In the genomic region with DNA sequence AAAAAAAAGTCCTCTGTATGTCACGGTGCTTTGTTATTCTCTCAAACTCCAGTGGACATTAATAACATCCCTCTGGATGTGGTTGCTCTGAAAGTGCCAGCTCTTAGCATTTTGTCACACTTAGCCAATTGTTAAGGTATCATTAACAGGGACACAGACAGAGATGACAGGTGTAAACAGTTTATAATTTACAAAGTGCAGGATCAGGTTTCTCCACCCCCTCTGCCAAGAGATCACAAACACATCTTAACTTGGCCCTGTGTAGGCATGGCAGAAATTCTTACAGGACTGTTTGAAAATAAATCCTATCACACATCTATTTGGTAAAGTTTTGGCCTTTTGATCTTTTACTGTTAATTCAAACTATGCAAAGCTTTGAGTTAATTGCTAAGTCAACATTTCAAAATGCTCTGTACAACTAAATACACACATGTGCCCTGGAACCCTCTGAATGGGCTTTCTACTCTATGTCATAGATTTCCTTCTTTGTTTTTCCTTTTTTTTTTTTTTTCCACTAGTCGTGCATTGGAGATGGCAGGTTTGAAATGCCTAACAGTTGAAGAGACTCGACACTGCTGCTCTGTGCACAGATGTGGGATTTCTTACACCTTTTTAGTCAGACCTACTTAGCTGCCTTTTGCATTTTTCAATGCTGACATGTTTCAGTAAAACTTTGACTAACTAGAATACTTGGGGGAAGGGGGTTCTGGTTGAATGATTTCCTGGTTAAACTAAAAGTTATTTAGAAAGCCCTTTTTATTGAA, we compare ENCODE assay signal across 1 cellular context.
TF ChIP-seq lines count a peak whose summit lies in the region.

No MANE protein-coding gene starts in this region.

TF ChIP-seq in HepG2, 621 proteins besides CTCF, POLR2A, EP300 and RAD21 (continued from another document and continues in another):
- TF ChIP-seq, protein P1, sequence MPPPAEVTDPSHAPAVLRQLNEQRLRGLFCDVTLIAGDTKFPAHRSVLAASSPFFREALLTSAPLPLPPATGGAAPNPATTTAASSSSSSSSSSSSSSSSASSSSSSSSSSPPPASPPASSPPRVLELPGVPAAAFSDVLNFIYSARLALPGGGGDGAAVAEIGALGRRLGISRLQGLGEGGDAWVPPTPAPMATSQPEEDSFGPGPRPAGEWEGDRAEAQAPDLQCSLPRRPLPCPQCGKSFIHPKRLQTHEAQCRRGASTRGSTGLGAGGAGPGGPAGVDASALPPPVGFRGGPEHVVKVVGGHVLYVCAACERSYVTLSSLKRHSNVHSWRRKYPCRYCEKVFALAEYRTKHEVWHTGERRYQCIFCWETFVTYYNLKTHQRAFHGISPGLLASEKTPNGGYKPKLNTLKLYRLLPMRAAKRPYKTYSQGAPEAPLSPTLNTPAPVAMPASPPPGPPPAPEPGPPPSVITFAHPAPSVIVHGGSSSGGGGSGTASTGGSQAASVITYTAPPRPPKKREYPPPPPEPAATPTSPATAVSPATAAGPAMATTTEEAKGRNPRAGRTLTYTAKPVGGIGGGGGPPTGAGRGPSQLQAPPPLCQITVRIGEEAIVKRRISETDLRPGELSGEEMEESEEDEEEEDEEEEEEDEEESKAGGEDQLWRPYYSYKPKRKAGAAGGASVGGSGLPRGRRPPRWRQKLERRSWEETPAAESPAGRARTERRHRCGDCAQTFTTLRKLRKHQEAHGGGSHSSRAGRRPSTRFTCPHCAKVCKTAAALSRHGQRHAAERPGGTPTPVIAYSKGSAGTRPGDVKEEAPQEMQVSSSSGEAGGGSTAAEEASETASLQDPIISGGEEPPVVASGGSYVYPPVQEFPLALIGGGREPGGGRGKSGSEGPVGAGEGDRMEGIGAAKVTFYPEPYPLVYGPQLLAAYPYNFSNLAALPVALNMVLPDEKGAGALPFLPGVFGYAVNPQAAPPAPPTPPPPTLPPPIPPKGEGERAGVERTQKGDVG (CRISPR knock-in tag; IDR thresholded peaks at IDR 0.05; ENCODE audit: borderline replicate concordance), result no peak
- TF ChIP-seq ZNF543 (CRISPR knock-in tag; IDR thresholded peaks at IDR 0.05), result 0 out of 2 replicates have a peak, but pooled peaks have one; percentile 23
- no peak for TF ChIP-seq CAMTA2 (CRISPR knock-in tag; IDR thresholded peaks at IDR 0.05; ENCODE audit: borderline replicate concordance)
- no peak for TF ChIP-seq ZBTB7A (CRISPR knock-in tag; IDR thresholded peaks at IDR 0.05)
- no peak for TF ChIP-seq RFX5 (IDR thresholded peaks at IDR 0.05; ENCODE audit: low read depth, low read length)
- TF ChIP-seq, protein P2, sequence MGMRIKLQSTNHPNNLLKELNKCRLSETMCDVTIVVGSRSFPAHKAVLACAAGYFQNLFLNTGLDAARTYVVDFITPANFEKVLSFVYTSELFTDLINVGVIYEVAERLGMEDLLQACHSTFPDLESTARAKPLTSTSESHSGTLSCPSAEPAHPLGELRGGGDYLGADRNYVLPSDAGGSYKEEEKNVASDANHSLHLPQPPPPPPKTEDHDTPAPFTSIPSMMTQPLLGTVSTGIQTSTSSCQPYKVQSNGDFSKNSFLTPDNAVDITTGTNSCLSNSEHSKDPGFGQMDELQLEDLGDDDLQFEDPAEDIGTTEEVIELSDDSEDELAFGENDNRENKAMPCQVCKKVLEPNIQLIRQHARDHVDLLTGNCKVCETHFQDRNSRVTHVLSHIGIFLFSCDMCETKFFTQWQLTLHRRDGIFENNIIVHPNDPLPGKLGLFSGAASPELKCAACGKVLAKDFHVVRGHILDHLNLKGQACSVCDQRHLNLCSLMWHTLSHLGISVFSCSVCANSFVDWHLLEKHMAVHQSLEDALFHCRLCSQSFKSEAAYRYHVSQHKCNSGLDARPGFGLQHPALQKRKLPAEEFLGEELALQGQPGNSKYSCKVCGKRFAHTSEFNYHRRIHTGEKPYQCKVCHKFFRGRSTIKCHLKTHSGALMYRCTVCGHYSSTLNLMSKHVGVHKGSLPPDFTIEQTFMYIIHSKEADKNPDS (CRISPR knock-in tag; IDR thresholded peaks at IDR 0.05), result no peak
- TF ChIP-seq NR2C2 (CRISPR knock-in tag; IDR thresholded peaks at IDR 0.05; ENCODE audit: borderline replicate concordance), result peak; percentile 41; the same call in 1 of the 2 replicates
- TF ChIP-seq ZNF160 (CRISPR knock-in tag; IDR thresholded peaks at IDR 0.05), result no peak; the same call in 1 of the 2 replicates
- TF ChIP-seq MXD4 (CRISPR knock-in tag; IDR thresholded peaks at IDR 0.05), result peak; percentile 47; the same call in 1 of the 2 replicates
- no peak for TF ChIP-seq ZNF7 (CRISPR knock-in tag; IDR thresholded peaks at IDR 0.05)
- TF ChIP-seq SRY (CRISPR knock-in tag; IDR thresholded peaks at IDR 0.05), result no peak
- no peak for TF ChIP-seq ZNF572 (CRISPR knock-in tag; IDR thresholded peaks at IDR 0.05)
- no peak for TF ChIP-seq ZSCAN25 (CRISPR knock-in tag; IDR thresholded peaks at IDR 0.05)
- no peak for TF ChIP-seq ZMAT5 (CRISPR knock-in tag; IDR thresholded peaks at IDR 0.05; ENCODE audit: borderline replicate concordance, low read depth)
- no peak for TF ChIP-seq ZNF142 (CRISPR knock-in tag; IDR thresholded peaks at IDR 0.05)
- TF ChIP-seq, protein P3, sequence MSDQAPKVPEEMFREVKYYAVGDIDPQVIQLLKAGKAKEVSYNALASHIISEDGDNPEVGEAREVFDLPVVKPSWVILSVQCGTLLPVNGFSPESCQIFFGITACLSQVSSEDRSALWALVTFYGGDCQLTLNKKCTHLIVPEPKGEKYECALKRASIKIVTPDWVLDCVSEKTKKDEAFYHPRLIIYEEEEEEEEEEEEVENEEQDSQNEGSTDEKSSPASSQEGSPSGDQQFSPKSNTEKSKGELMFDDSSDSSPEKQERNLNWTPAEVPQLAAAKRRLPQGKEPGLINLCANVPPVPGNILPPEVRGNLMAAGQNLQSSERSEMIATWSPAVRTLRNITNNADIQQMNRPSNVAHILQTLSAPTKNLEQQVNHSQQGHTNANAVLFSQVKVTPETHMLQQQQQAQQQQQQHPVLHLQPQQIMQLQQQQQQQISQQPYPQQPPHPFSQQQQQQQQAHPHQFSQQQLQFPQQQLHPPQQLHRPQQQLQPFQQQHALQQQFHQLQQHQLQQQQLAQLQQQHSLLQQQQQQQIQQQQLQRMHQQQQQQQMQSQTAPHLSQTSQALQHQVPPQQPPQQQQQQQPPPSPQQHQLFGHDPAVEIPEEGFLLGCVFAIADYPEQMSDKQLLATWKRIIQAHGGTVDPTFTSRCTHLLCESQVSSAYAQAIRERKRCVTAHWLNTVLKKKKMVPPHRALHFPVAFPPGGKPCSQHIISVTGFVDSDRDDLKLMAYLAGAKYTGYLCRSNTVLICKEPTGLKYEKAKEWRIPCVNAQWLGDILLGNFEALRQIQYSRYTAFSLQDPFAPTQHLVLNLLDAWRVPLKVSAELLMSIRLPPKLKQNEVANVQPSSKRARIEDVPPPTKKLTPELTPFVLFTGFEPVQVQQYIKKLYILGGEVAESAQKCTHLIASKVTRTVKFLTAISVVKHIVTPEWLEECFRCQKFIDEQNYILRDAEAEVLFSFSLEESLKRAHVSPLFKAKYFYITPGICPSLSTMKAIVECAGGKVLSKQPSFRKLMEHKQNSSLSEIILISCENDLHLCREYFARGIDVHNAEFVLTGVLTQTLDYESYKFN (CRISPR knock-in tag; conservative IDR thresholded peaks at IDR 0.05), result peak; percentile 93
- TF ChIP-seq KDM4B (CRISPR knock-in tag; IDR thresholded peaks at IDR 0.05), result no peak
- no peak for TF ChIP-seq RBM22 (optimal IDR thresholded peaks at IDR 0.05; ENCODE audit: low read length)
- no peak for TF ChIP-seq EEA1 (CRISPR knock-in tag; IDR thresholded peaks at IDR 0.05; ENCODE audit: borderline replicate concordance)
- TF ChIP-seq ZNF367 (CRISPR knock-in tag; IDR thresholded peaks at IDR 0.05; ENCODE audit: borderline replicate concordance), result no peak
- TF ChIP-seq ZNF101 (CRISPR knock-in tag; IDR thresholded peaks at IDR 0.05; ENCODE audit: borderline replicate concordance, low read depth), result no peak
- TF ChIP-seq, protein P4, sequence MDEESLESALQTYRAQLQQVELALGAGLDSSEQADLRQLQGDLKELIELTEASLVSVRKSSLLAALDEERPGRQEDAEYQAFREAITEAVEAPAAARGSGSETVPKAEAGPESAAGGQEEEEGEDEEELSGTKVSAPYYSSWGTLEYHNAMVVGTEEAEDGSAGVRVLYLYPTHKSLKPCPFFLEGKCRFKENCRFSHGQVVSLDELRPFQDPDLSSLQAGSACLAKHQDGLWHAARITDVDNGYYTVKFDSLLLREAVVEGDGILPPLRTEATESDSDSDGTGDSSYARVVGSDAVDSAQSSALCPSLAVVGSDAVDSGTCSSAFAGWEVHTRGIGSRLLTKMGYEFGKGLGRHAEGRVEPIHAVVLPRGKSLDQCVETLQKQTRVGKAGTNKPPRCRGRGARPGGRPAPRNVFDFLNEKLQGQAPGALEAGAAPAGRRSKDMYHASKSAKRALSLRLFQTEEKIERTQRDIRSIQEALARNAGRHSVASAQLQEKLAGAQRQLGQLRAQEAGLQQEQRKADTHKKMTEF (CRISPR knock-in tag; IDR thresholded peaks at IDR 0.05), result peak; percentile 96
- no peak for TF ChIP-seq CEBPZ (IDR thresholded peaks at IDR 0.05; ENCODE audit: low read length)
- TF ChIP-seq DMAP1 (CRISPR knock-in tag; IDR thresholded peaks at IDR 0.05), result no peak; the same call in 1 of the 2 replicates
- TF ChIP-seq MAFF (IDR thresholded peaks at IDR 0.05; ENCODE audit: low read depth, low read length), result peak; percentile 72
- TF ChIP-seq, protein P5, sequence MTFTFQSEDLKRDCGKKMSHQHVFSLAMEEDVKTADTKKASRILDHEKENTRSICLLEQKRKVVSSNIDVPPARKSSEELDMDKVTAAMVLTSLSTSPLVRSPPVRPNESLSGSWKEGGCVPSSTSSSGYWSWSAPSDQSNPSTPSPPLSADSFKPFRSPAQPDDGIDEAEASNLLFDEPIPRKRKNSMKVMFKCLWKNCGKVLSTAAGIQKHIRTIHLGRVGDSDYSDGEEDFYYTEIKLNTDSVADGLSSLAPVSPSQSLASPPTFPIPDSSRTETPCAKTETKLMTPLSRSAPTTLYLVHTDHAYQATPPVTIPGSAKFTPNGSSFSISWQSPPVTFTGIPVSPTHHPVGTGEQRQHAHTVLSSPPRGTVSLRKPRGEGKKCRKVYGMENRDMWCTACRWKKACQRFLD (CRISPR knock-in tag; IDR thresholded peaks at IDR 0.05; ENCODE audit: borderline replicate concordance), result no peak
- TF ChIP-seq NBN (conservative IDR thresholded peaks at IDR 0.05), result no peak
- no peak for TF ChIP-seq IKZF4 (CRISPR knock-in tag; IDR thresholded peaks at IDR 0.05; ENCODE audit: borderline replicate concordance, low read depth, not compliant biosample characterization)
- no peak for TF ChIP-seq YY1 (IDR thresholded peaks at IDR 0.05; ENCODE audit: insufficient read depth, insufficient replicate concordance, low read depth, low read length)
- no peak for TF ChIP-seq GABPB1 (CRISPR knock-in tag; IDR thresholded peaks at IDR 0.05)
- TF ChIP-seq ZNF629 (CRISPR knock-in tag; conservative IDR thresholded peaks at IDR 0.05), result peak; percentile 52
- 0 out of 2 replicates have a peak, but pooled peaks have one; percentile 41 for TF ChIP-seq KLF11 (CRISPR knock-in tag; IDR thresholded peaks at IDR 0.05)
